Comparison of ENCODE assay signal across 21 cellular contexts in genomic region chr5:116133281-116133680, GRCh38.
"Had no signal": no experiment of that assay in that cellular context is flagged by ENCODE, and none has a peak within 500 bp of the region (broad histone marks: within the 10 kb centered on the region; RNA-seq: fewer than 3 reads in every experiment).

No MANE protein-coding gene starts in this region.

- DNase-seq: dermis blood vessel endothelial cell; endodermal cell; erythroblast; foreskin keratinocyte; kidney; left cardiac atrium; left ventricle myocardium inferior; mesendoderm; naive thymus-derived CD4-positive, alpha-beta T cell; ovary; right cardiac atrium; small intestine; stimulated activated CD4-positive, alpha-beta T cell treated with anti-CD3 and anti-CD28 coated beads, Interleukin-12 subunit alpha, Interleukin-12 subunit beta, amount 100 ng/mL, for 4 hours; stimulated activated naive CD4-positive, alpha-beta T cell; stomach; substantia nigra had no signal

- H3K36me3 Mint-ChIP-seq: type B pancreatic cell had no signal

- H3K36me3 ChIP-seq: neutrophil, ovary had no signal

- H3K27ac Mint-ChIP-seq: endodermal cell, progenitor cell of endocrine pancreas, type B pancreatic cell had no signal

- H3K27me3 Mint-ChIP-seq: naive thymus-derived CD4-positive, alpha-beta T cell; progenitor cell of endocrine pancreas; type B pancreatic cell had no signal

- H3K4me3 Mint-ChIP-seq: endodermal cell; naive thymus-derived CD4-positive, alpha-beta T cell; type B pancreatic cell had no signal

- H3K9me3 ChIP-seq: left ventricle myocardium inferior, neutrophil, ovary, stomach had no signal

- H3K27me3 ChIP-seq: foreskin keratinocyte, hepatocyte, neutrophil, ovary, stomach had no signal

- H3K27ac ChIP-seq: foreskin keratinocyte, hepatocyte, left ventricle myocardium inferior, neutrophil, ovary, stomach had no signal

- ATAC-seq: foreskin keratinocyte; left cardiac atrium; naive thymus-derived CD4-positive, alpha-beta T cell; right cardiac atrium had no signal

- H3K4me3 ChIP-seq: hepatocyte, left ventricle myocardium inferior, lung, ovary, stomach had no signal

- H3K9me3 Mint-ChIP-seq: endodermal cell; naive thymus-derived CD4-positive, alpha-beta T cell; type B pancreatic cell had no signal
